In the genomic region with DNA sequence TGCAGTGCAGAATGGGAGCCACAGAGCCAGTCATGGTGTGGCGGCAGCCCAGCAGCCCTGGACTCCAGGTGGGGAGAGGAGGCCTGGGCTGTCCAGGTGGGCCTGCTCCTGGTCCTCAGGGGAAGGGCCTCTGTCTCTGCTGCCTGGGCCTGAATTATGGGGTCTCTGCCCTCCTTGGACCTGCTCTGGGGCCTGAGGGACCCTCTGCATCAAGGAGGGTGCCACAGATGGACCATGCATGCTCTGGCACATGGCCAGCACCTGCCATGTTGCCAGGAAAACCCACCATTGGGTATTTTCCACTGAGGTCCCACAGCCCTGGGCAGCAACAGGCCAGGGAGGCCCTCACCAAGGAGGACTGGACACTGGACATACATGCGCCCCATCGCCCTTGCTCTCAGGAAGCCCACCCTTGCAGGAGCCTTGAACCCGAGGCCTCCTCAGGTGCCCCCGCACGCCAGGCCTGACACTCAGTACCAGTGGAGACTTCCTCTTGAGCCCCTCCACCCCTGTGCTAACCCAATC, we compare ENCODE assay signal across 14 cellular contexts.
"Had no signal": no experiment of that assay in that cellular context is flagged by ENCODE, and none has a peak within 500 bp of the region (broad histone marks: within the 10 kb centered on the region; RNA-seq: fewer than 3 reads in every experiment).

No MANE protein-coding gene starts in this region.

- H3K27me3 ChIP-seq: ascending aorta, breast epithelium, esophagus muscularis mucosa, hepatocyte, right atrium auricular region had no signal

- H3K4me3 ChIP-seq: ascending aorta, breast epithelium, esophagus muscularis mucosa, hepatocyte, right atrium auricular region, skin epidermis, thoracic aorta had no signal

- H3K4me3 Mint-ChIP-seq: natural killer cell treated with Interleukin-12 subunit alpha and Interleukin-12 subunit beta and Interleukin-15 and Interleukin-18, amount 100 ng/mL, for 72 hours had no signal

- H3K4me2 ChIP-seq: hepatocyte had no signal

- H3K27ac ChIP-seq: ascending aorta, breast epithelium, esophagus muscularis mucosa, hepatocyte, right atrium auricular region, skin epidermis, thoracic aorta had no signal

- H3K27ac Mint-ChIP-seq: natural killer cell treated with Interleukin-12 subunit alpha and Interleukin-12 subunit beta and Interleukin-15 and Interleukin-18, amount 100 ng/mL, for 72 hours; progenitor cell of endocrine pancreas had no signal

- H2AFZ ChIP-seq: hepatocyte had no signal

- ATAC-seq: natural killer cell treated with Interleukin-12 subunit alpha and Interleukin-12 subunit beta and Interleukin-15 and Interleukin-18, amount 100 ng/mL, for 72 hours; stimulated activated naive CD8-positive, alpha-beta T cell treated with anti-CD3 and anti-CD28 coated beads, Interleukin-15, Interleukin-2, amounts not matched to agents 100 U/mL and 50 U/mL, for 24 hours had no signal

- H3K36me3 ChIP-seq: ascending aorta, breast epithelium, esophagus muscularis mucosa, right atrium auricular region, thoracic aorta had no signal

- H3K9me3 Mint-ChIP-seq: natural killer cell treated with Interleukin-12 subunit alpha and Interleukin-12 subunit beta and Interleukin-15 and Interleukin-18, amount 100 ng/mL, for 72 hours had no signal

- H3K4me1 ChIP-seq: breast epithelium had no signal

- DNase-seq: activated CD4-positive, alpha-beta T cell treated with anti-CD3 and anti-CD28 coated beads, Interleukin-2, amount 50 U/mL, for 48 hours; activated naive CD4-positive, alpha-beta T cell treated with Interleukin-2 at 50 U/mL for 16 hours; nucleus accumbens; stimulated activated CD4-positive, alpha-beta T cell treated with anti-CD3 and anti-CD28 coated beads, Interleukin-4, amount 100 ng/mL, for 4 hours; stimulated activated naive CD8-positive, alpha-beta T cell treated with anti-CD3 and anti-CD28 coated beads, Interleukin-15, Interleukin-2, amounts not matched to agents 100 U/mL and 50 U/mL, for 24 hours had no signal
